In genomic region chr16:87725596-87726235, GRCh38 we compare ENCODE assay signal across 10 cellular contexts. TPM values are rescaled to one million over a fixed set of nuclear protein-coding genes. Genes with fewer than 3 reads are reported as not detected.
DNase-seq lines count a peak whose midpoint lies in the region; ATAC-seq and TF ChIP-seq lines count a peak whose summit lies in the region.
"Had no signal": no experiment of that assay in that cellular context is flagged by ENCODE, and none has a peak within 500 bp of the region (broad histone marks: within the 10 kb centered on the region; RNA-seq: fewer than 3 reads in every experiment).

No MANE protein-coding gene starts in this region.

- H3K4me1 ChIP-seq in upper lobe of left lung: peaks cover 7 to 26% (median 9%) of the 10 kb centered on the region in 4 donors

- CTCF ChIA-PET in activated naive CD4-positive, alpha-beta T cell treated with anti-CD3 and anti-CD28 coated beads, Interleukin-2, amount 10 ng/mL, durations not matched to agents 7 days and 5 days (lab: Charles Lee): no interaction called here
- CTCF ChIA-PET in activated naive CD4-positive, alpha-beta T cell treated with anti-CD3 and anti-CD28 coated beads for 36 hours (lab: Charles Lee): no interaction called here

- WGBS in upper lobe of left lung, 2 donors: 75 to 86% methylated on average over 24 to 27 of the region's 28 CpGs

- peak overlapping the region; percentile 54 for H3K27ac Mint-ChIP-seq in activated naive CD4-positive, alpha-beta T cell treated with anti-CD3 and anti-CD28 coated beads, Interleukin-2, amount 10 ng/mL, durations not matched to agents 7 days and 5 days
- H3K27ac Mint-ChIP-seq in activated naive CD4-positive, alpha-beta T cell treated with anti-CD3 and anti-CD28 coated beads for 36 hours: no peak overlapping the region

- H2AFZ ChIP-seq in SU-DHL-6 (ENCODE audit: low read depth, low read length, severe bottlenecking): no peak overlapping the region

- no peak for TF ChIP-seq EP300 in upper lobe of left lung (IDR thresholded peaks at IDR 0.05)

- H3K79me2 ChIP-seq in SU-DHL-6 (ENCODE audit: insufficient read depth, low read length): peaks cover 26% of the 10 kb centered on the region

- intact Hi-C loops in activated naive CD4-positive, alpha-beta T cell treated with anti-CD3 and anti-CD28 coated beads for 36 hours (cut with micrococcal nuclease): no loop called here
- intact Hi-C loops in head of caudate nucleus (cut with DNase I): no loop called here

- peaks cover 58% of the 10 kb centered on the region for H3K36me3 Mint-ChIP-seq in activated naive CD4-positive, alpha-beta T cell treated with anti-CD3 and anti-CD28 coated beads, Interleukin-2, amount 10 ng/mL, durations not matched to agents 7 days and 5 days
- peaks cover 49% of the 10 kb centered on the region for H3K36me3 Mint-ChIP-seq in activated naive CD4-positive, alpha-beta T cell treated with anti-CD3 and anti-CD28 coated beads for 36 hours (ENCODE audit: low read depth)

- H4K20me1 ChIP-seq in SU-DHL-6 (ENCODE audit: low read depth, low read length): no peaks in the 10 kb centered on the region

- peak overlapping the region; percentile 92 for H3K27ac ChIP-seq in SU-DHL-6 (ENCODE audit: low read depth, low read length)
- H3K27ac ChIP-seq in upper lobe of left lung: no peak overlapping the region

- no peak for DNase-seq in activated naive CD4-positive, alpha-beta T cell treated with anti-CD3 and anti-CD28 coated beads, Interleukin-2, amount 10 ng/mL, durations not matched to agents 7 days and 5 days
- DNase-seq in activated naive CD4-positive, alpha-beta T cell treated with anti-CD3 and anti-CD28 coated beads for 36 hours: no peak
- DNase-seq in head of caudate nucleus (peak; percentile 33 to 89 (median 74)), upper lobe of left lung (peak in 1 of 2 donors; percentile 73), kidney glomerular epithelial cell (lab: John Stamatoyannopoulos, UW) (no peak)
- DNase-seq: BE2C, NCI-H69 had no signal

- H3K4me3 ChIP-seq in SU-DHL-6 (ENCODE audit: insufficient read depth, low read length, poor library complexity, severe bottlenecking): no peak overlapping the region
- no peak overlapping the region for H3K4me3 ChIP-seq in upper lobe of left lung

- TF ChIP-seq CTCF in SU-DHL-6 (IDR thresholded peaks at IDR 0.05; ENCODE audit: insufficient read depth, low read length, poor library complexity, severe bottlenecking): no peak
- TF ChIP-seq CTCF in upper lobe of left lung (IDR thresholded peaks at IDR 0.05): no peak

- no peak for TF ChIP-seq POLR2A in upper lobe of left lung (IDR thresholded peaks at IDR 0.05)

- peak overlapping the region; percentile 18 for H3K4me2 ChIP-seq in SU-DHL-6 (ENCODE audit: low read depth, low read length, poor library complexity, severe bottlenecking)

- H3K27me3 Mint-ChIP-seq in activated naive CD4-positive, alpha-beta T cell treated with anti-CD3 and anti-CD28 coated beads, Interleukin-2, amount 10 ng/mL, durations not matched to agents 7 days and 5 days: no peaks in the 10 kb centered on the region
- H3K27me3 Mint-ChIP-seq in activated naive CD4-positive, alpha-beta T cell treated with anti-CD3 and anti-CD28 coated beads for 36 hours (ENCODE audit: low read depth): no peaks in the 10 kb centered on the region

- no peaks in the 10 kb centered on the region for H3K9me2 ChIP-seq in SU-DHL-6 (replicated peaks; ENCODE audit: insufficient read depth, low read length)

- H3K27me3 ChIP-seq in SU-DHL-6 (ENCODE audit: low read length) (no peaks in the 10 kb centered on the region), upper lobe of left lung (no peaks in the 10 kb centered on the region)
- H3K27me3 ChIP-seq: BE2C had no signal

- H3K4me3 Mint-ChIP-seq in activated naive CD4-positive, alpha-beta T cell treated with anti-CD3 and anti-CD28 coated beads, Interleukin-2, amount 10 ng/mL, durations not matched to agents 7 days and 5 days: no peak overlapping the region
- no peak overlapping the region for H3K4me3 Mint-ChIP-seq in activated naive CD4-positive, alpha-beta T cell treated with anti-CD3 and anti-CD28 coated beads for 36 hours

- H3K9me3 ChIP-seq in SU-DHL-6 (ENCODE audit: insufficient read depth, low read length) (no peaks in the 10 kb centered on the region), upper lobe of left lung (no peaks in the 10 kb centered on the region)
- H3K9me3 ChIP-seq: BE2C had no signal

- peaks cover 7% of the 10 kb centered on the region for H3K4me1 Mint-ChIP-seq in activated naive CD4-positive, alpha-beta T cell treated with anti-CD3 and anti-CD28 coated beads, Interleukin-2, amount 10 ng/mL, durations not matched to agents 7 days and 5 days
- H3K4me1 Mint-ChIP-seq in activated naive CD4-positive, alpha-beta T cell treated with anti-CD3 and anti-CD28 coated beads for 36 hours (ENCODE audit: low read depth): peaks cover 4% of the 10 kb centered on the region

- no peak overlapping the region; the same call in 1 of the 2 replicates for H3K9ac ChIP-seq in SU-DHL-6 (ENCODE audit: low read length)

- ATAC-seq in upper lobe of left lung (ENCODE audit: low FRiP score in 2 of 2): peak; percentile 35 to 70
- no peak for ATAC-seq in GM21381 (IDR thresholded peaks at IDR 0.05; ENCODE audit: unreplicated experiment)
- ATAC-seq in GM21447 (IDR thresholded peaks at IDR 0.05; ENCODE audit: unreplicated experiment): no peak

- H3K36me3 ChIP-seq in SU-DHL-6 (ENCODE audit: low read length): peaks cover 7% of the 10 kb centered on the region
- peaks cover 2 to 47% (median 35%) of the 10 kb centered on the region in 4 donors for H3K36me3 ChIP-seq in upper lobe of left lung

- no peaks in the 10 kb centered on the region for H3K9me3 Mint-ChIP-seq in activated naive CD4-positive, alpha-beta T cell treated with anti-CD3 and anti-CD28 coated beads, Interleukin-2, amount 10 ng/mL, durations not matched to agents 7 days and 5 days
- H3K9me3 Mint-ChIP-seq in activated naive CD4-positive, alpha-beta T cell treated with anti-CD3 and anti-CD28 coated beads for 36 hours: no peaks in the 10 kb centered on the region

- peaks cover 30% of the 10 kb centered on the region for H3F3A ChIP-seq in SU-DHL-6 (ENCODE audit: insufficient read depth)

RNA-seq across cellular contexts. Expression of gene KLHDC4, which starts 40.1 kb away (rescaled TPM):
- total RNA-seq in activated naive CD4-positive, alpha-beta T cell treated with anti-CD3 and anti-CD28 coated beads for 36 hours: 10 to 100 TPM; 56.2 to 62.4 TPM
- total RNA-seq in upper lobe of left lung: 100 to 1,000 TPM in 2 of 6 donors, 10 to 100 TPM in 4; 30.7 to 248 (median 37.5) TPM

Comparison
In these comparisons a context has a peak if more than half of its experiments do, and no peak if none do; other contexts are left out.
1. DNase-seq: peak in head of caudate nucleus (42 of 42); none in activated naive CD4-positive, alpha-beta T cell treated with anti-CD3 and anti-CD28 coated beads, Interleukin-2, amount 10 ng/mL, durations not matched to agents 7 days and 5 days (single experiment), activated naive CD4-positive, alpha-beta T cell treated with anti-CD3 and anti-CD28 coated beads for 36 hours (single experiment) and kidney glomerular epithelial cell (single experiment).
2. ATAC-seq: peak in upper lobe of left lung (2 of 2); none in GM21381 (single experiment) and GM21447 (single experiment).